In the genomic region with DNA sequence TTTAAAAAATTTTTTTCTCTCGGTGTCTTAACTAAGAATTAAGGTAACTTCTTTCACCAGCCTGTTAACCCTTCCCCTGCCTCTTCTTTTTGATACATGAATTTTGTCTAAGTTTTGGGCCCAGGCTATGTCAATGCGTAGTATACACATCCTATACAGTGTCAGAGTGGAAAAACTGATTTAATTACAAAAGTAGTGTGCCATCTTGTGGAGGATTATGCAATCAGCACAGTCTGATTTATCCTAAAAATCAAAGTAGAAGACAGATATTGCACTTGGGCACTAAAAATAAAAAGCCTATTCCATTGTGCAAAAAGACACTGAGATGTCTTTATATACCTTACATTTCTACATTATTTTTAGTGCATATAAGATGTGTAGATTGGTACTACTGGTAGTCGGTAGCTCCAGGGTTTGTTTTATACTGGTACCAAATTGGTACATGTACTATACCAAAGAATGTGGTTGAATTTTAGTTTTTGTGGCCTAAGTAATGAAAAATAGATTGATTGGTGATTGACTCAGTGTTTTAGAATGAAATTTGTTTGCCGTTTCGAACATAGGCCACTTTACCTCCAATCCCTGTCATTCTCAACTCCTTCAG, we compare ENCODE assay signal across 8 cellular contexts.
A peak's percentile ranks its signal among the peaks of the same experiment; 100 is the strongest.
DNase-seq lines count a peak whose midpoint lies in the region; ATAC-seq and TF ChIP-seq lines count a peak whose summit lies in the region.

No MANE protein-coding gene starts in this region.

- no peak for TF ChIP-seq POLR2A in Peyer's patch (IDR thresholded peaks at IDR 0.05)

- H3K4me1 Mint-ChIP-seq in endodermal cell, result no peaks in the 10 kb centered on the region

- H3K9me3 Mint-ChIP-seq in endodermal cell, result no peaks in the 10 kb centered on the region

- H3K36me3 ChIP-seq in Peyer's patch, result peaks cover 0 to 9% (median 0%) of the 10 kb centered on the region in 3 donors
- H3K36me3 ChIP-seq in endodermal cell (ENCODE audit: control insufficient read depth, insufficient read depth, low read length), result peaks cover 60% of the 10 kb centered on the region
- no peaks in the 10 kb centered on the region for H3K36me3 ChIP-seq in effector memory CD4-positive, alpha-beta T cell (ENCODE audit: control insufficient read depth, insufficient read depth, low read length)

- H3K4me3 Mint-ChIP-seq in endodermal cell, result no peak overlapping the region

- peak; percentile 56 for DNase-seq in EH (ENCODE audit: low read depth)
- peak; percentile 7 for DNase-seq in HuH-7.5 (ENCODE audit: low spot score)
- DNase-seq in Peyer's patch, result no peak
- DNase-seq in endodermal cell, result no peak
- DNase-seq in middle frontal gyrus (ENCODE audit: extremely low spot score, low spot score), result peak; percentile 29
- no peak for DNase-seq in effector memory CD4-positive, alpha-beta T cell

- ATAC-seq in GM21447 (IDR thresholded peaks at IDR 0.05; ENCODE audit: unreplicated experiment) (no peak), GM18858 (IDR thresholded peaks at IDR 0.05; ENCODE audit: unreplicated experiment) (no peak)

- H3K9me3 ChIP-seq in Peyer's patch (no peaks in the 10 kb centered on the region), endodermal cell (ENCODE audit: control insufficient read depth, low read length) (peaks cover 5% of the 10 kb centered on the region)
- H3K9me3 ChIP-seq in effector memory CD4-positive, alpha-beta T cell (ENCODE audit: control insufficient read depth, low read length), result no peaks in the 10 kb centered on the region

- no peak overlapping the region for H3K9ac ChIP-seq in endodermal cell (ENCODE audit: extremely low read depth, low read length, poor library complexity, severe bottlenecking)

- H3K4me1 ChIP-seq in Peyer's patch, result no peaks in the 10 kb centered on the region
- H3K4me1 ChIP-seq in endodermal cell (ENCODE audit: control insufficient read depth, insufficient read depth, low read length), result no peaks in the 10 kb centered on the region
- no peaks in the 10 kb centered on the region for H3K4me1 ChIP-seq in effector memory CD4-positive, alpha-beta T cell (ENCODE audit: control insufficient read depth, insufficient read depth, low read length, poor library complexity, severe bottlenecking)

- H3K27me3 ChIP-seq in Peyer's patch, result no peaks in the 10 kb centered on the region
- no peaks in the 10 kb centered on the region for H3K27me3 ChIP-seq in endodermal cell (ENCODE audit: control insufficient read depth, insufficient read depth, low read length, poor library complexity, severe bottlenecking)
- no peaks in the 10 kb centered on the region for H3K27me3 ChIP-seq in effector memory CD4-positive, alpha-beta T cell (replicated peaks; ENCODE audit: control insufficient read depth, insufficient read depth, low read length, poor library complexity, severe bottlenecking)

- no peaks in the 10 kb centered on the region for H3K27me3 Mint-ChIP-seq in endodermal cell (ENCODE audit: insufficient read depth)

- WGBS in endodermal cell (ENCODE audit: insufficient coverage in 1 of 2, insufficient read length in 1 of 2), 2 experiments, result 80 to 88% methylated on average over 3 to 5 of the region's 5 CpGs

- H3K36me3 Mint-ChIP-seq in endodermal cell (ENCODE audit: low read depth), result peaks cover 23% of the 10 kb centered on the region

- no peak overlapping the region for H3K27ac ChIP-seq in Peyer's patch
- H3K27ac ChIP-seq in endodermal cell (ENCODE audit: low read depth, low read length), result no peak overlapping the region
- H3K27ac ChIP-seq in effector memory CD4-positive, alpha-beta T cell (ENCODE audit: insufficient read depth, low read length, poor library complexity, severe bottlenecking), result no peak overlapping the region

- no peak overlapping the region for H3K4me3 ChIP-seq in Peyer's patch
- no peak overlapping the region for H3K4me3 ChIP-seq in endodermal cell (ENCODE audit: low read length)
- no peak overlapping the region for H3K4me3 ChIP-seq in effector memory CD4-positive, alpha-beta T cell (ENCODE audit: insufficient read depth, low read depth, low read length, poor library complexity, severe bottlenecking)

- TF ChIP-seq CTCF in Peyer's patch (IDR thresholded peaks at IDR 0.05) (peak in 5 of 6 experiments; percentile 57 to 86 (median 69)), endodermal cell (conservative IDR thresholded peaks at IDR 0.05) (peak; percentile 72)

- no peak overlapping the region for H3K27ac Mint-ChIP-seq in endodermal cell

Comparison
In these comparisons a context has a peak if more than half of its experiments do, and no peak if none do; other contexts are left out.
1. DNase-seq: peak in EH (single experiment), HuH-7.5 (single experiment) and middle frontal gyrus (single experiment); none in Peyer's patch (0 of 3), endodermal cell (single experiment) and effector memory CD4-positive, alpha-beta T cell (0 of 3).